ENCODE assay signal across 13 cellular contexts in genomic region chr3:111729087-111729846, GRCh38.
DNase-seq lines count a peak whose midpoint lies in the region; ATAC-seq and TF ChIP-seq lines count a peak whose summit lies in the region.
"Had no signal": no experiment of that assay in that cellular context is flagged by ENCODE, and none has a peak within 500 bp of the region (broad histone marks: within the 10 kb centered on the region; RNA-seq: fewer than 3 reads in every experiment).

No MANE protein-coding gene starts in this region.

- H3K4me3 Mint-ChIP-seq in nephron, result peak overlapping the region in 1 of 3 experiments; percentile 5

- no peaks in the 10 kb centered on the region for H3K27me3 ChIP-seq in RWPE2 (ENCODE audit: insufficient read depth, poor library complexity, severe bottlenecking)
- H3K27me3 ChIP-seq: BLaER1 treated with 17β-estradiol and CSF1 and Interleukin-3, amounts not matched to agents 10 nM and 100 nM; right lobe of liver had no signal

- H3K9me3 ChIP-seq in RWPE2 (ENCODE audit: severe bottlenecking), result no peaks in the 10 kb centered on the region
- H3K9me3 ChIP-seq: right lobe of liver had no signal

- ATAC-seq in RWPE2 (ENCODE audit: low read depth), result 0 out of 3 replicates have a peak, but pooled peaks have one; percentile 1
- ATAC-seq in GM21515 (IDR thresholded peaks at IDR 0.05; ENCODE audit: unreplicated experiment), result no peak
- no peak for ATAC-seq in GM21723 (IDR thresholded peaks at IDR 0.05; ENCODE audit: unreplicated experiment)

- H3K27ac ChIP-seq in RWPE2 (ENCODE audit: poor library complexity, severe bottlenecking), result peak overlapping the region; percentile 92
- H3K27ac ChIP-seq: BLaER1 treated with 17β-estradiol and CSF1 and Interleukin-3, amounts not matched to agents 10 nM and 100 nM; right lobe of liver had no signal

- TF ChIP-seq CTCF in AG09309 (IDR thresholded peaks at IDR 0.05; ENCODE audit: control insufficient read depth, insufficient read depth, low read depth, low read length, missing control alignments) (no peak), RWPE2 (IDR thresholded peaks at IDR 0.05; ENCODE audit: poor library complexity, severe bottlenecking) (no peak), fibroblast of mammary gland (conservative IDR thresholded peaks at IDR 0.05; ENCODE audit: control insufficient read depth, insufficient read depth, low read depth, low read length) (no peak), nephron (IDR thresholded peaks at IDR 0.05; ENCODE audit: unreplicated experiment in 3 of 3) (no peak)

- H3K4me3 ChIP-seq in AG09309 (ENCODE audit: control insufficient read depth, low read depth, low read length), result no peak overlapping the region
- no peak overlapping the region for H3K4me3 ChIP-seq in RWPE2 (ENCODE audit: severe bottlenecking)
- no peak overlapping the region for H3K4me3 ChIP-seq in fibroblast of mammary gland (ENCODE audit: control insufficient read depth, low read depth, low read length)
- H3K4me3 ChIP-seq: BLaER1 treated with 17β-estradiol and CSF1 and Interleukin-3, amounts not matched to agents 10 nM and 100 nM; right lobe of liver had no signal

- peaks cover 17% of the 10 kb centered on the region for H3K36me3 ChIP-seq in RWPE2 (ENCODE audit: low read depth)
- H3K36me3 ChIP-seq: right lobe of liver had no signal

- peaks cover 3% of the 10 kb centered on the region for H3K36me3 Mint-ChIP-seq in nephron (ENCODE audit: low read depth)

- H3K9me3 Mint-ChIP-seq in nephron, result peaks cover 3% of the 10 kb centered on the region

- H3K4me1 Mint-ChIP-seq in nephron, result peaks cover 45% of the 10 kb centered on the region

- DNase-seq in AG09309 (ENCODE audit: low read depth) (peak; percentile 76), RWPE2 (ENCODE audit: low spot score) (no peak), fibroblast of mammary gland (ENCODE audit: low read depth) (peak; percentile 96), D341Med (ENCODE audit: low spot score) (no peak), ecto neural progenitor cell (ENCODE audit: low spot score) (no peak)
- DNase-seq: cortex of kidney, NCI-H2081, right lobe of liver, SW 1271 had no signal

- no peaks in the 10 kb centered on the region for H3K27me3 Mint-ChIP-seq in nephron (ENCODE audit: low read depth)

- H3K4me1 ChIP-seq in RWPE2 (ENCODE audit: insufficient read depth, poor library complexity, severe bottlenecking), result peaks cover 38% of the 10 kb centered on the region
- H3K4me1 ChIP-seq: BLaER1 treated with 17β-estradiol and CSF1 and Interleukin-3, amounts not matched to agents 10 nM and 100 nM had no signal

- H3K27ac Mint-ChIP-seq in nephron, result peak overlapping the region; percentile 88 to 95 (median 93)

Comparison
In these comparisons a context has a peak if more than half of its experiments do, and no peak if none do; other contexts are left out.
1. DNase-seq: peak in AG09309 (single experiment) and fibroblast of mammary gland (single experiment); none in RWPE2 (single experiment), D341Med (single experiment) and ecto neural progenitor cell (single experiment).